Comparison of ENCODE assay signal across 10 cellular contexts in the genomic region with DNA sequence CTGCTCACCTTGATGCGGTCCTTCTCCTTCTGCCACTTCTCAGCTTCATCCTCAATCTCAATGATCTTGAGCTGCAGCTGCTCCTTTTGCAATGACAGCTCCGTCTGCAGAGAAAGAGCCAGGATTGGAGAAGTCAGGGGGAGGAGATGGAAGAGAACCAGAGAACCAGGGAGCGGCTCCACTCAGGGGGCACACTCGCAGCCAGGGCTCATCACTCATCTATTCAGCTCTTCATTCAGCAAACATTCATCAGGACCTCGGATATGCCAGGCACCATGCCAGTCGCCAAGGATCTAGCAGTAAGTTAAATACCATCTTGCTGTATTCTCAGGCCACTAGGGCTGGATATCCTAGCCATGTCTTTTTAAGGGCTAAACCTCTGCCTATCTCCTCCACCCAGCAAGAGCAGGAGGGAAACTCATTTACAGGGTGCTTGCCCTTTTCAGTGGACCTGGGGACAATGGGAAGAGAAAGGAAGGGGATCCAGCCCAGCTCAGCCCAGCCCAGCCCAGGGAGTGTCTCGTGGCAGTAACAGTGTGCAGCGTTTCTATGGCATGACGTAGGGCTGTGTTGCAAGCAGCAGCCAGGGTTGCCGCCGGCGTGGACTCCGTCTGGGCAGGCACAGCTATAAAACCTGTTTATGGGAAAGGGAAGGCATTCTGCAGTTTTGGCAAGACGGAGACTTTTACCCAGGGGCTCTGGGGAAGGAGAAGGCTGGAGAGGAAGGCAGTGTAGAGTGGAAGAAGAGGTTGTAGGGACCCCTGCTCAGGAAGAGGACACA. TPM values are rescaled to one million over a fixed set of nuclear protein-coding genes. Genes with fewer than 3 reads are reported as not detected.
A peak's percentile ranks its signal among the peaks of the same experiment; 100 is the strongest.
DNase-seq lines count a peak whose midpoint lies in the region; ATAC-seq and TF ChIP-seq lines count a peak whose summit lies in the region.
"Had no signal": no experiment of that assay in that cellular context is flagged by ENCODE, and none has a peak within 500 bp of the region (broad histone marks: within the 10 kb centered on the region; RNA-seq: fewer than 3 reads in every experiment).

No MANE protein-coding gene starts in this region.

- POLR2A ChIA-PET in MCF 10A (lab: Yijun Ruan, JAX) = interaction anchor here (0.6 to 2.5 kb wide), 17 partner anchors 9 to 1007 kb away, joined by 3 to 48 read pairs (median 4); a partner anchor contains a TSS

- no peaks in the 10 kb centered on the region for H3K36me3 ChIP-seq in heart right ventricle
- H3K36me3 ChIP-seq: BLaER1 treated with 17β-estradiol and CSF1 and Interleukin-3, amounts not matched to agents 10 nM and 100 nM had no signal

- intact Hi-C loops in Right ventricle myocardium superior (cut with DNase I) = no loop called here
- intact Hi-C loops in heart right ventricle (cut with DNase I) = no loop called here
- intact Hi-C loops in MCF 10A (cut with micrococcal nuclease) = no loop called here
- intact Hi-C loops in natural killer cell (cut with micrococcal nuclease) = no loop called here

- CTCF ChIA-PET in MCF 10A (lab: Yijun Ruan, JAX) = interaction anchor here (0.7 to 1.9 kb wide), 5 partner anchors 9 to 51 kb away, joined by 3 to 6 read pairs (median 3); a partner anchor contains a TSS

- no peaks in the 10 kb centered on the region for H3K27me3 Mint-ChIP-seq in MCF 10A (ENCODE audit: insufficient read depth, unreplicated experiment)
- H3K27me3 Mint-ChIP-seq in natural killer cell (ENCODE audit: low read depth in 2 of 2) = peaks cover 0 to 10% of the 10 kb centered on the region in 2 donors
- peaks cover 13 to 24% of the 10 kb centered on the region in 2 donors for H3K27me3 Mint-ChIP-seq in natural killer cell treated with Interleukin-12 subunit alpha and Interleukin-12 subunit beta and Interleukin-15 and Interleukin-18, amount 100 ng/mL, for 72 hours

- H3K36me3 Mint-ChIP-seq in MCF 10A (ENCODE audit: insufficient read depth, unreplicated experiment) = peaks cover 46% of the 10 kb centered on the region
- H3K36me3 Mint-ChIP-seq in natural killer cell = no peaks in the 10 kb centered on the region
- H3K36me3 Mint-ChIP-seq in natural killer cell treated with Interleukin-12 subunit alpha and Interleukin-12 subunit beta and Interleukin-15 and Interleukin-18, amount 100 ng/mL, for 72 hours = no peaks in the 10 kb centered on the region

- H3K9me3 Mint-ChIP-seq in MCF 10A (ENCODE audit: unreplicated experiment) (no peaks in the 10 kb centered on the region), natural killer cell (no peaks in the 10 kb centered on the region)
- H3K9me3 Mint-ChIP-seq in natural killer cell treated with Interleukin-12 subunit alpha and Interleukin-12 subunit beta and Interleukin-15 and Interleukin-18, amount 100 ng/mL, for 72 hours = no peaks in the 10 kb centered on the region

- ATAC-seq in Right ventricle myocardium superior (ENCODE audit: poor library complexity) (peak; percentile 48), heart right ventricle (no peak), GM18519 (IDR thresholded peaks at IDR 0.05; ENCODE audit: low FRiP score, unreplicated experiment) (no peak), natural killer cell (no peak)
- ATAC-seq in natural killer cell treated with Interleukin-12 subunit alpha and Interleukin-12 subunit beta and Interleukin-15 and Interleukin-18, amount 100 ng/mL, for 72 hours = no peak

- H3K4me3 Mint-ChIP-seq in MCF 10A (ENCODE audit: unreplicated experiment) = peak overlapping the region; percentile 53
- no peak overlapping the region for H3K4me3 Mint-ChIP-seq in natural killer cell
- H3K4me3 Mint-ChIP-seq in natural killer cell treated with Interleukin-12 subunit alpha and Interleukin-12 subunit beta and Interleukin-15 and Interleukin-18, amount 100 ng/mL, for 72 hours = no peak overlapping the region

- no peaks in the 10 kb centered on the region for H3K9me3 ChIP-seq in heart right ventricle
- H3K9me3 ChIP-seq: BLaER1 treated with 17β-estradiol and CSF1 and Interleukin-3, amounts not matched to agents 10 nM and 100 nM had no signal

- H3K4me3 ChIP-seq in heart right ventricle = no peak overlapping the region
- H3K4me3 ChIP-seq: BLaER1 treated with 17β-estradiol and CSF1 and Interleukin-3, amounts not matched to agents 10 nM and 100 nM had no signal

- H3K27me3 ChIP-seq in heart right ventricle = peaks cover 0 to 12% (median 3%) of the 10 kb centered on the region in 7 donors
- H3K27me3 ChIP-seq: BLaER1 treated with 17β-estradiol and CSF1 and Interleukin-3, amounts not matched to agents 10 nM and 100 nM had no signal

- H3K4me1 Mint-ChIP-seq in MCF 10A (ENCODE audit: insufficient read depth, unreplicated experiment) (peaks cover 80% of the 10 kb centered on the region), natural killer cell (no peaks in the 10 kb centered on the region)
- no peaks in the 10 kb centered on the region for H3K4me1 Mint-ChIP-seq in natural killer cell treated with Interleukin-12 subunit alpha and Interleukin-12 subunit beta and Interleukin-15 and Interleukin-18, amount 100 ng/mL, for 72 hours (ENCODE audit: low read depth in 2 of 2)

- WGBS in heart right ventricle, 2 donors = 77 to 81% methylated on average over 14 of the region's 14 CpGs

- no peak for TF ChIP-seq CTCF in heart right ventricle (IDR thresholded peaks at IDR 0.05)
- no peak for TF ChIP-seq CTCF in MCF 10A (IDR thresholded peaks at IDR 0.05; ENCODE audit: unreplicated experiment)
- no peak for TF ChIP-seq CTCF in natural killer cell (IDR thresholded peaks at IDR 0.05)

- DNase-seq in Right ventricle myocardium superior (no peak), heart right ventricle (no peak), MCF 10A (ENCODE audit: unreplicated experiment) (peak; percentile 91), mesenteric fat pad (ENCODE audit: low spot score) (peak; percentile 89), natural killer cell (no peak), inferior parietal cortex (ENCODE audit: extremely low spot score) (no peak)
- DNase-seq in natural killer cell treated with Interleukin-12 subunit alpha and Interleukin-12 subunit beta and Interleukin-15 and Interleukin-18, amount 100 ng/mL, for 72 hours (ENCODE audit: low spot score) = no peak

- H3K27ac Mint-ChIP-seq in MCF 10A (ENCODE audit: low read depth, unreplicated experiment) = peak overlapping the region; percentile 90
- no peak overlapping the region for H3K27ac Mint-ChIP-seq in natural killer cell
- H3K27ac Mint-ChIP-seq in natural killer cell treated with Interleukin-12 subunit alpha and Interleukin-12 subunit beta and Interleukin-15 and Interleukin-18, amount 100 ng/mL, for 72 hours = no peak overlapping the region

- no peaks in the 10 kb centered on the region for H3K4me1 ChIP-seq in heart right ventricle

- no peak overlapping the region for H3K27ac ChIP-seq in heart right ventricle
- H3K27ac ChIP-seq: BLaER1 treated with 17β-estradiol and CSF1 and Interleukin-3, amounts not matched to agents 10 nM and 100 nM had no signal

- TSS peak; percentile 61 for BruUV-seq in MCF 10A (replicated peaks; lab: Mats Ljungman, UMichigan)

RNA-seq across cellular contexts. Expression of a gene that starts 9.3 kb away (rescaled TPM):
- not detected for total RNA-seq in Right ventricle myocardium superior
- total RNA-seq in heart right ventricle = under 1 TPM in 2 of 10 donors, not detected in 8; 0.30 to 0.64 TPM
- under 1 TPM in 1 of 2 donors, not detected in 1; 0.17 TPM for polyA plus RNA-seq in heart right ventricle
- total RNA-seq in MCF 10A (2022) = 60.9 and 93.4 TPM in 2 replicates
- 1.3 TPM for total RNA-seq in mesenteric fat pad
- not detected for total RNA-seq in natural killer cell
- total RNA-seq in natural killer cell treated with Interleukin-12 subunit alpha and Interleukin-12 subunit beta and Interleukin-15 and Interleukin-18, amount 100 ng/mL, for 72 hours = not detected
- total RNA-seq: NCI-H460 had no signal

Comparison
In these comparisons a context has a peak if more than half of its experiments do, and no peak if none do; other contexts are left out.
1. DNase-seq: peak in MCF 10A (single experiment) and mesenteric fat pad (single experiment); none in Right ventricle myocardium superior (single experiment), heart right ventricle (0 of 2), natural killer cell (single experiment), inferior parietal cortex (single experiment) and natural killer cell treated with Interleukin-12 subunit alpha and Interleukin-12 subunit beta and Interleukin-15 and Interleukin-18, amount 100 ng/mL, for 72 hours (single experiment).
2. RNA of a gene that starts 9.3 kb away (total RNA-seq): 60.9 to 93.4 TPM in MCF 10A; 1.3 TPM in mesenteric fat pad (single experiment), 0.30 to 0.64 TPM in heart right ventricle, not detected in Right ventricle myocardium superior (single experiment), not detected in natural killer cell and not detected in natural killer cell treated with Interleukin-12 subunit alpha and Interleukin-12 subunit beta and Interleukin-15 and Interleukin-18, amount 100 ng/mL, for 72 hours; every median in the first group is over 10 times any median in the second.